In genomic region chrX:68498508-68499379, GRCh38 we compare ENCODE assay signal across 8 cellular contexts. TPM values are rescaled to one million over a fixed set of nuclear protein-coding genes. Genes with fewer than 3 reads are reported as not detected.
A peak's percentile ranks its signal among the peaks of the same experiment; 100 is the strongest.
DNase-seq lines count a peak whose midpoint lies in the region; ATAC-seq and TF ChIP-seq lines count a peak whose summit lies in the region.

Gene YIPF6, plus strand, starts transcription at chrX:68499051. Its CDS starts 16 bp downstream, at chrX:68499067.

- no peaks in the 10 kb centered on the region for H3K9me3 Mint-ChIP-seq in Caco-2 (ENCODE audit: unreplicated experiment)
- peaks cover 11% of the 10 kb centered on the region for H3K9me3 Mint-ChIP-seq in mesothelial cell of epicardium

- H3K36me3 Mint-ChIP-seq in Caco-2 (ENCODE audit: insufficient read depth, unreplicated experiment) (peaks cover 21% of the 10 kb centered on the region), mesothelial cell of epicardium (no peaks in the 10 kb centered on the region)

- CTCF ChIA-PET in Caco-2 (lab: Charles Lee): no interaction called here

- H3K27ac Mint-ChIP-seq in Caco-2 (ENCODE audit: unreplicated experiment) (peak within 1 kb of the TSS; percentile 96), mesothelial cell of epicardium (peak within 1 kb of the TSS; percentile 98)

- intact Hi-C loops in Caco-2 (cut with micrococcal nuclease; ENCODE audit: unreplicated experiment): loop anchor here (1.0 kb wide), 1 partner anchor 8 kb away; no protein-coding TSS in a partner anchor

- DNase-seq in Caco-2 (peak; percentile 80 to 82), HK-2 (ENCODE audit: unreplicated experiment) (peak; percentile 76), NOMO-1 treated with DMSO at 0.1 percent for 48 hours (lab: John Stamatoyannopoulos, UW; ENCODE audit: unreplicated experiment) (peak; percentile 56), mesothelial cell of epicardium (ENCODE audit: low spot score in 2 of 2, unreplicated experiment in 2 of 2) (peak; percentile 36 to 66)
- peak; percentile 61 for DNase-seq in activated CD8-positive, alpha-beta memory T cell treated with anti-CD3 and anti-CD28 coated beads, Interleukin-2, amount 50 U/mL, for 4 hours
- peak; percentile 34 for DNase-seq in stimulated activated CD8-positive, alpha-beta memory T cell treated with anti-CD3 and anti-CD28 coated beads, Interleukin-15, amount 100 ng/mL, for 4 hours (ENCODE audit: low read depth in 2 of 2)

- TF ChIP-seq CTCF in Caco-2 (IDR thresholded peaks at IDR 0.05; ENCODE audit: insufficient read depth in 1 of 2, low read depth in 1 of 2, low read length in 1 of 2, severe bottlenecking in 1 of 2, unreplicated experiment in 1 of 2): no peak
- TF ChIP-seq CTCF in mesothelial cell of epicardium (IDR thresholded peaks at IDR 0.05; ENCODE audit: unreplicated experiment): no peak

- ATAC-seq in GM19463 (IDR thresholded peaks at IDR 0.05; ENCODE audit: unreplicated experiment): peak; percentile 98

- H3K4me3 ChIP-seq in Caco-2 (ENCODE audit: low read depth, low read length): peak within 1 kb of the TSS; percentile 75

- no peaks in the 10 kb centered on the region for H3K9me3 ChIP-seq in Caco-2

- H3K36me3 ChIP-seq in Caco-2 (ENCODE audit: control insufficient read depth, insufficient read depth, low read length): no peaks in the 10 kb centered on the region

- no peaks in the 10 kb centered on the region for H3K4me1 ChIP-seq in Caco-2

- no peaks in the 10 kb centered on the region for H3K27me3 Mint-ChIP-seq in Caco-2 (ENCODE audit: insufficient read depth, unreplicated experiment)
- H3K27me3 Mint-ChIP-seq in mesothelial cell of epicardium (ENCODE audit: low read depth): no peaks in the 10 kb centered on the region

- POLR2A ChIA-PET in Caco-2 (lab: Charles Lee): interaction anchor here (1.0 kb wide), 1 partner anchor 8 kb away, joined by 3 read pairs; no protein-coding TSS in a partner anchor

- H3K4me1 Mint-ChIP-seq in Caco-2 (ENCODE audit: low read depth, unreplicated experiment) (no peaks in the 10 kb centered on the region), mesothelial cell of epicardium (peaks cover 3% of the 10 kb centered on the region)

- no peaks in the 10 kb centered on the region for H3K27me3 ChIP-seq in Caco-2 (replicated peaks; ENCODE audit: control insufficient read depth, insufficient read depth, low read length)

- peak within 1 kb of the TSS; percentile 84 for H3K4me3 Mint-ChIP-seq in Caco-2 (ENCODE audit: unreplicated experiment)
- H3K4me3 Mint-ChIP-seq in mesothelial cell of epicardium: peak within 1 kb of the TSS; percentile 91

- no TSS peak for BruUV-seq in Caco-2 (replicated peaks; lab: Mats Ljungman, UMichigan)

- in situ Hi-C loops in endometrial microvascular endothelial cells (cut with HindIII; ENCODE audit: inconsistent ontology term, low pct_unique_long_range_greater_than_20kb, low sequenced_read_pairs): no loop called here

RNA-seq across cellular contexts. Expression of gene YIPF6, which starts in this region (rescaled TPM):
- total RNA-seq in Caco-2 (2022) (42.0 and 43.5 TPM in 2 replicates), endometrial microvascular endothelial cells (ENCODE audit: inconsistent ontology term) (35.8 TPM), mesothelial cell of epicardium (32.5 to 36.9 TPM (median 33.3 TPM) in 3 replicates)

Comparison
In these comparisons a context has a peak if more than half of its experiments do, and no peak if none do; other contexts are left out.
1. Peak in every context shown above with its lines: DNase-seq, ATAC-seq and H3K4me3 ChIP-seq.